Comparison of ENCODE assay signal across 20 cellular contexts in genomic region chr7:43085017-43085416, GRCh38. TPM values are rescaled to one million over a fixed set of nuclear protein-coding genes. Genes with fewer than 3 reads are reported as not detected.
"Had no signal": no experiment of that assay in that cellular context is flagged by ENCODE, and none has a peak within 500 bp of the region (broad histone marks: within the 10 kb centered on the region; RNA-seq: fewer than 3 reads in every experiment).

No MANE protein-coding gene starts in this region.

- H3K27me3 ChIP-seq: SJSA1 had no signal

- H3K9me3 ChIP-seq: SJSA1 had no signal

- H3K27ac ChIP-seq: SJSA1, SK-N-MC had no signal

- DNase-seq: Karpas-422, KBM-7, MM.1S, NCI-H1048, NCI-H1105, NCI-H1417, NCI-H1436 treated with DMSO at 0.1 percent for 48 hours, NCI-H1694, NCI-H187 treated with DMSO at 0.1 percent for 48 hours, NCI-H2029 treated with DMSO at 0.1 percent for 48 hours, NCI-H2227 treated with DMSO at 0.1 percent for 48 hours, NCI-H524, NCI-H526 treated with DMSO at 0.1 percent for 48 hours, NCI-H774, Right ventricle myocardium superior, RPMI8226, SIG-M5 had no signal

- H3K4me1 ChIP-seq: SJSA1 had no signal

- H3K36me3 ChIP-seq: SJSA1 had no signal

- H3K4me3 ChIP-seq: SJSA1, SK-N-MC had no signal

RNA-seq across cellular contexts. Expression of gene HECW1, which starts 27.4 kb away (rescaled TPM):
- total RNA-seq: HT-29, Right ventricle myocardium superior had no signal
